In genomic region chr11:64298966-64299846, GRCh38 we compare ENCODE assay signal across 8 cellular contexts. TPM values are rescaled to one million over a fixed set of nuclear protein-coding genes. Genes with fewer than 3 reads are reported as not detected.
DNase-seq lines count a peak whose midpoint lies in the region; ATAC-seq lines count a peak whose summit lies in the region.

No MANE protein-coding gene starts in this region.

- H3K4me3 ChIP-seq in iPS-18c (ENCODE audit: insufficient read depth, low read depth, low read length) (peak overlapping the region; percentile 43), skeletal muscle satellite cell (ENCODE audit: low read length) (peak overlapping the region; percentile 59)

- peak overlapping the region; percentile 38 for H3K9ac ChIP-seq in skeletal muscle satellite cell (ENCODE audit: low read depth, low read length)

- H3K9me3 ChIP-seq in iPS-18c (ENCODE audit: control insufficient read depth, insufficient read depth, low read length) (peaks cover 2% of the 10 kb centered on the region), skeletal muscle satellite cell (replicated peaks; ENCODE audit: low read length) (no peaks in the 10 kb centered on the region)

- peaks cover 63% of the 10 kb centered on the region for H3K27me3 ChIP-seq in skeletal muscle satellite cell (ENCODE audit: control insufficient read depth, insufficient read depth, low read length)

- no peak overlapping the region for H3K27ac Mint-ChIP-seq in activated naive CD8-positive, alpha-beta T cell treated with anti-CD3 and anti-CD28 coated beads, Interleukin-2, amount 50 U/mL, for 24 hours

- H3K4me1 ChIP-seq in skeletal muscle satellite cell (ENCODE audit: control insufficient read depth, insufficient read depth, low read length) = peaks cover 20% of the 10 kb centered on the region

- H3K36me3 Mint-ChIP-seq in activated naive CD8-positive, alpha-beta T cell treated with anti-CD3 and anti-CD28 coated beads, Interleukin-2, amount 50 U/mL, for 24 hours (ENCODE audit: low read depth) = no peaks in the 10 kb centered on the region

- H3K4me2 ChIP-seq in skeletal muscle satellite cell (ENCODE audit: low read length) = peak overlapping the region; percentile 79

- H3K36me3 ChIP-seq in skeletal muscle satellite cell (ENCODE audit: insufficient read depth, low read length) = no peaks in the 10 kb centered on the region

- H3K4me1 Mint-ChIP-seq in activated naive CD8-positive, alpha-beta T cell treated with anti-CD3 and anti-CD28 coated beads, Interleukin-2, amount 50 U/mL, for 24 hours = peaks cover 22% of the 10 kb centered on the region

- H3K27me3 Mint-ChIP-seq in activated naive CD8-positive, alpha-beta T cell treated with anti-CD3 and anti-CD28 coated beads, Interleukin-2, amount 50 U/mL, for 24 hours = peaks cover 74% of the 10 kb centered on the region

- peak; percentile 58 for DNase-seq in GM03348 (ENCODE audit: low spot score)
- no peak for DNase-seq in activated naive CD8-positive, alpha-beta T cell treated with anti-CD3 and anti-CD28 coated beads, Interleukin-2, amount 50 U/mL, for 24 hours
- DNase-seq in stimulated activated naive CD4-positive, alpha-beta T cell (lab: John Stamatoyannopoulos, UW) = no peak
- no peak for DNase-seq in GM19238 (ENCODE audit: insufficient read length, low spot score)

- H3K9me3 Mint-ChIP-seq in activated naive CD8-positive, alpha-beta T cell treated with anti-CD3 and anti-CD28 coated beads, Interleukin-2, amount 50 U/mL, for 24 hours = no peaks in the 10 kb centered on the region

- H3K4me3 Mint-ChIP-seq in activated naive CD8-positive, alpha-beta T cell treated with anti-CD3 and anti-CD28 coated beads, Interleukin-2, amount 50 U/mL, for 24 hours = peak overlapping the region; percentile 14

- ATAC-seq in activated naive CD8-positive, alpha-beta T cell treated with anti-CD3 and anti-CD28 coated beads, Interleukin-2, amount 50 U/mL, for 24 hours = no peak
- ATAC-seq in GM21423 (IDR thresholded peaks at IDR 0.05; ENCODE audit: unreplicated experiment) = no peak
- ATAC-seq in GM18873 (IDR thresholded peaks at IDR 0.05; ENCODE audit: low FRiP score, unreplicated experiment) = no peak

RNA-seq across cellular contexts. Expression of gene CATSPERZ, which starts 1.0 kb away (rescaled TPM):
- not detected in 2 replicates for total RNA-seq in skeletal muscle satellite cell (2012; rRNA removed)

RNA-seq across cellular contexts. Expression of gene ESRRA, which starts 6.1 kb away (rescaled TPM):
- 35.5 and 38.0 TPM in 2 replicates for total RNA-seq in skeletal muscle satellite cell (2012; rRNA removed)

RNA-seq across cellular contexts. Expression of gene KCNK4, which starts 8.1 kb away (rescaled TPM):
- under 0.01 TPM in 1 of 2 replicates, not detected in the other for total RNA-seq in skeletal muscle satellite cell (2012; rRNA removed)

RNA-seq across cellular contexts. Expression of gene GPR137, which starts 13.6 kb away (rescaled TPM):
- 7.6 and 14.2 TPM in 2 replicates for total RNA-seq in skeletal muscle satellite cell (2012; rRNA removed)

RNA-seq across cellular contexts. Expression of gene BAD, which starts 14.7 kb away (rescaled TPM):
- 47.1 and 65.5 TPM in 2 replicates for total RNA-seq in skeletal muscle satellite cell (2012; rRNA removed)
